Comparison of ENCODE assay signal across 8 cellular contexts in the genomic region with DNA sequence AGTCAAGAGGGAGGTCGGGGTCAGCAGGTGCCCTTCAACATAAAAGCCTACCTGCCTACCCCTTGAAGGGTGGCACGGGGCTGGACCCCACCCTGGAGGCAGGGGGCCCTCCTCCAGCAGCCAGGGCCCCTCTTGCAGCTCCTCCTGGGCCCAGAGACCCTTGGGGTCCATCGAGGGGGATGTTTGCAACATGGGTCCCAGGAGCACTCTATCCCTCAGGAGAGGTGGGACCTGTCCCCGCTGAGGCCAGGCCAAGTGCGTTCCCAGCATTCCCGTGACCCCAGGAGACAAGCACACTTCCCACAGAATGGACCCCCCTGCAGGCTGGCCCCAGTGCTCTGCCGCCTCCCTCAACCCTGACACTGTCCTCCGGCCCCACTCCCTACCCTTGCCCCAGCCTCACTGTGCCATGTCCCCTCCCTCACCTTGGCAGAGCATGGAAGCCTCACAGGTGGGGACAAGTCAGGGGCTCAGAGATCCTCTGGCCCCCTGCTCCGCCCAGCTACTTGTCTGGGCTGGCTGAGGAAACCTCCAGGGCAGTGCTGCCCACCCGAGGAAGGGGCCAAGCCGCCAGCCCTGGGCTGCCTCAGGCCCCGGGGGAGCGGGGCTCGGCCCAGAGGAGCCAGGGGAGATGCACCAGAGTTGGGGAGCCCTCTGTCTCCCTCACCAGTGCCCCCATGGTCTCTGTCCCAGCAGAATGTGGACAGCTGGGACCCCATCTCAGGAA. TPM values are rescaled to one million over a fixed set of nuclear protein-coding genes. Genes with fewer than 3 reads are reported as not detected.
DNase-seq lines count a peak whose midpoint lies in the region; ATAC-seq and TF ChIP-seq lines count a peak whose summit lies in the region.

No MANE protein-coding gene starts in this region.

- no peaks in the 10 kb centered on the region for H3K9me3 Mint-ChIP-seq in activated T-cell treated with anti-CD3 and anti-CD28 coated beads, Interleukin-2, amount 50 U/mL, for 4 hours
- no peaks in the 10 kb centered on the region for H3K9me3 Mint-ChIP-seq in mesothelial cell of epicardium

- H3K27me3 ChIP-seq in tibial artery = peaks cover 0 to 3% of the 10 kb centered on the region in 2 donors

- DNase-seq in activated T-cell treated with anti-CD3 and anti-CD28 coated beads, Interleukin-2, amount 50 U/mL, for 4 hours = peak; percentile 4
- no peak for DNase-seq in activated T-cell treated with anti-CD3 and anti-CD28 coated beads for 4 hours
- DNase-seq in mesothelial cell of epicardium (ENCODE audit: low spot score in 2 of 2, unreplicated experiment in 2 of 2) = peak; percentile 9 to 36
- DNase-seq in tibial artery = peak; percentile 15 to 67
- no peak for DNase-seq in D341Med (ENCODE audit: low spot score)
- no peak for DNase-seq in AML-193 (lab: John Stamatoyannopoulos, UW)
- no peak for DNase-seq in HEK293T (ENCODE audit: extremely low spot score)

- peaks cover 0 to 12% (median 10%) of the 10 kb centered on the region in 3 donors for H3K36me3 ChIP-seq in tibial artery

- no peak overlapping the region for H3K27ac Mint-ChIP-seq in mesothelial cell of epicardium

- H3K36me3 Mint-ChIP-seq in activated T-cell treated with anti-CD3 and anti-CD28 coated beads, Interleukin-2, amount 50 U/mL, for 4 hours (ENCODE audit: insufficient read depth) = peaks cover 2% of the 10 kb centered on the region
- H3K36me3 Mint-ChIP-seq in mesothelial cell of epicardium = peaks cover 3% of the 10 kb centered on the region

- H3K27ac ChIP-seq in cingulate gyrus (ENCODE audit: low read depth, low read length) (peak overlapping the region; percentile 87), tibial artery (peak overlapping the region; percentile 95 to 96)

- peak overlapping the region; percentile 93 to 95 for H3K4me3 ChIP-seq in tibial artery

- no peak for ATAC-seq in activated T-cell treated with anti-CD3 and anti-CD28 coated beads, Interleukin-2, amount 50 U/mL, for 4 hours

- CTCF ChIA-PET in HEK293T (lab: Yijun Ruan, JAX) = no interaction called here

- H3K27me3 Mint-ChIP-seq in activated T-cell treated with anti-CD3 and anti-CD28 coated beads, Interleukin-2, amount 50 U/mL, for 4 hours (ENCODE audit: low read depth) = no peaks in the 10 kb centered on the region
- H3K27me3 Mint-ChIP-seq in mesothelial cell of epicardium (ENCODE audit: low read depth) = no peaks in the 10 kb centered on the region

- no peak for TF ChIP-seq CTCF in mesothelial cell of epicardium (IDR thresholded peaks at IDR 0.05; ENCODE audit: unreplicated experiment)
- no peak for TF ChIP-seq CTCF in tibial artery (IDR thresholded peaks at IDR 0.05)

- H3K9me3 ChIP-seq in tibial artery = no peaks in the 10 kb centered on the region

- H3K4me1 Mint-ChIP-seq in activated T-cell treated with anti-CD3 and anti-CD28 coated beads, Interleukin-2, amount 50 U/mL, for 4 hours (ENCODE audit: low read depth) = peaks cover 7% of the 10 kb centered on the region
- H3K4me1 Mint-ChIP-seq in mesothelial cell of epicardium = peaks cover 15% of the 10 kb centered on the region

- intact Hi-C loops in tibial artery (cut with DNase I; ENCODE audit: low total_unique reads) = loop anchor here (10.0 kb wide), 1 partner anchor 255 kb away; the partner anchor contains the start of gene NELFA

- H3K4me1 ChIP-seq in tibial artery = peaks cover 3 to 77% (median 66%) of the 10 kb centered on the region in 4 donors

- POLR2A ChIA-PET in HEK293T (lab: Yijun Ruan, JAX) = interaction anchor here (1.0 to 1.1 kb wide), 2 partner anchors 8 to 36 kb away, joined by 3 read pairs; no protein-coding TSS in a partner anchor

- H3K4me3 Mint-ChIP-seq in activated T-cell treated with anti-CD3 and anti-CD28 coated beads, Interleukin-2, amount 50 U/mL, for 4 hours = peak overlapping the region; percentile 43
- H3K4me3 Mint-ChIP-seq in mesothelial cell of epicardium = peak overlapping the region; percentile 72

TF ChIP-seq in HEK293T, 16 proteins besides CTCF, POLR2A, EP300 and RAD21:
- TF ChIP-seq SUZ12 (IDR thresholded peaks at IDR 0.05) = no peak
- TF ChIP-seq ARNT (IDR thresholded peaks at IDR 0.05) = no peak
TF ChIP-seq in HEK293T: peak in this region for 0.

RNA-seq across cellular contexts. Expression of gene MXD4, which starts 2.2 kb away (rescaled TPM):
- total RNA-seq in activated T-cell treated with anti-CD3 and anti-CD28 coated beads, Interleukin-2, amount 50 U/mL, for 4 hours = 1 to 10 TPM; 5.1 to 6.3 (median 5.4) TPM
- 95.2 to 104 TPM (median 99.4 TPM) in 3 replicates for total RNA-seq in mesothelial cell of epicardium

RNA-seq across cellular contexts. Expression of gene HAUS3, which starts 17.8 kb away (rescaled TPM):
- 10 to 100 TPM; 20.6 to 24.1 (median 22.5) TPM for total RNA-seq in activated T-cell treated with anti-CD3 and anti-CD28 coated beads, Interleukin-2, amount 50 U/mL, for 4 hours
- 15.4 to 16.9 TPM (median 16.6 TPM) in 3 replicates for total RNA-seq in mesothelial cell of epicardium

RNA-seq across cellular contexts. Expression of gene POLN, which starts 17.8 kb away (rescaled TPM):
- 1 to 10 TPM in 1 of 3 donors, under 1 TPM in 2; 0.61 to 2.3 (median 0.90) TPM for total RNA-seq in activated T-cell treated with anti-CD3 and anti-CD28 coated beads, Interleukin-2, amount 50 U/mL, for 4 hours
- total RNA-seq in mesothelial cell of epicardium = 3.7 to 5.8 TPM (median 4.5 TPM) in 3 replicates

Comparison
In these comparisons a context has a peak if more than half of its experiments do, and no peak if none do; other contexts are left out.
1. DNase-seq: peak in activated T-cell treated with anti-CD3 and anti-CD28 coated beads, Interleukin-2, amount 50 U/mL, for 4 hours (single experiment), mesothelial cell of epicardium (2 of 2) and tibial artery (2 of 2); none in activated T-cell treated with anti-CD3 and anti-CD28 coated beads for 4 hours (single experiment), D341Med (single experiment), AML-193 (0 of 2) and HEK293T (single experiment).
2. RNA of gene MXD4, which starts 2.2 kb away (total RNA-seq): 95.2 to 104 TPM in mesothelial cell of epicardium; 5.1 to 6.3 TPM in activated T-cell treated with anti-CD3 and anti-CD28 coated beads, Interleukin-2, amount 50 U/mL, for 4 hours; every median in the first group is over 10 times any median in the second.